ENCODE assay signal across 24 cellular contexts in genomic region chr1:46562498-46562897, GRCh38. TPM values are rescaled to one million over a fixed set of nuclear protein-coding genes. Genes with fewer than 3 reads are reported as not detected.
"Had no signal": no experiment of that assay in that cellular context is flagged by ENCODE, and none has a peak within 500 bp of the region (broad histone marks: within the 10 kb centered on the region; RNA-seq: fewer than 3 reads in every experiment).

No MANE protein-coding gene starts in this region.

- H3K27ac ChIP-seq: SJSA1 had no signal

- H3K4me1 ChIP-seq: SJSA1 had no signal

- DNase-seq: KBM-7, MG63, NCI-H1092, NCI-H1105 treated with DMSO at 0.1 percent for 48 hours, NCI-H1417 treated with DMSO at 0.1 percent for 48 hours, NCI-H146, NCI-H1694 treated with DMSO at 0.1 percent for 48 hours, NCI-H1930, NCI-H2081, NCI-H2107, NCI-H226, NCI-H446, NCI-H510A, NCI-H524 treated with DMSO at 0.1 percent for 48 hours, NCI-H69, NCI-H774, Right ventricle myocardium superior, RPMI8226, SIG-M5, SK-N-SH had no signal

- H3K27me3 ChIP-seq: MG63, SJSA1 had no signal

- H3K4me2 ChIP-seq: SK-N-SH had no signal

- H3K9ac ChIP-seq: SK-N-SH had no signal

- H3K9me3 ChIP-seq: MG63, SJSA1, SK-N-SH had no signal

- FAIRE-seq: HTR-8/SVneo, RCC 7860 had no signal

- H3K4me3 ChIP-seq: MG63, SJSA1 had no signal

- H3K36me3 ChIP-seq: MG63 had no signal

RNA-seq across cellular contexts. Expression of gene KNCN, which starts 11.1 kb away (rescaled TPM):
- total RNA-seq: LHCN-M2, Right ventricle myocardium superior, SJSA1 had no signal
- polyA plus RNA-seq: SK-N-SH had no signal
